Comparison of ENCODE assay signal across 4 cellular contexts in genomic region chr7:44898059-44898458, GRCh38.
TF ChIP-seq lines count a peak whose summit lies in the region.

No MANE protein-coding gene starts in this region.

TF ChIP-seq in SK-N-SH treated with all-trans-retinoic acid at 6 μM for 48 hours, 23 proteins besides CTCF, POLR2A, EP300 and RAD21:
- TF ChIP-seq ESRRG (CRISPR knock-in tag; IDR thresholded peaks at IDR 0.05), result no peak
- no peak for TF ChIP-seq CSDC2 (CRISPR knock-in tag; IDR thresholded peaks at IDR 0.05)
- no peak for TF ChIP-seq ZNF565 (CRISPR knock-in tag; conservative IDR thresholded peaks at IDR 0.05; ENCODE audit: low read depth)
- no peak for TF ChIP-seq TCF4 (CRISPR knock-in tag; IDR thresholded peaks at IDR 0.05; ENCODE audit: borderline replicate concordance)
- TF ChIP-seq TSHZ2 (CRISPR knock-in tag; IDR thresholded peaks at IDR 0.05), result no peak
- no peak for TF ChIP-seq SNAI2 (CRISPR knock-in tag; IDR thresholded peaks at IDR 0.05)
TF ChIP-seq in SK-N-SH treated with all-trans-retinoic acid at 6 μM for 48 hours: peak in this region for 0.

TF ChIP-seq in SK-N-SH, 30 proteins besides CTCF, POLR2A, EP300 and RAD21:
- no peak for TF ChIP-seq FOSL2 (IDR thresholded peaks at IDR 0.05; ENCODE audit: borderline replicate concordance, low read depth)
- no peak for TF ChIP-seq YY1 (IDR thresholded peaks at IDR 0.05; ENCODE audit: low read depth)
- no peak for TF ChIP-seq SMC3 (IDR thresholded peaks at IDR 0.05; ENCODE audit: low read depth, low read length)
- TF ChIP-seq NRF1 (IDR thresholded peaks at IDR 0.05; ENCODE audit: low read depth, low read length), result no peak
- no peak for TF ChIP-seq RFX5 (IDR thresholded peaks at IDR 0.05; ENCODE audit: low read length)
- no peak for TF ChIP-seq MXI1 (IDR thresholded peaks at IDR 0.05; ENCODE audit: low read depth, low read length)
- no peak for TF ChIP-seq NFIC (IDR thresholded peaks at IDR 0.05; ENCODE audit: borderline replicate concordance)
- no peak for TF ChIP-seq IRF3 (IDR thresholded peaks at IDR 0.05; ENCODE audit: low read depth, low read length)
- TF ChIP-seq GABPA (IDR thresholded peaks at IDR 0.05; ENCODE audit: low read depth), result no peak
- no peak for TF ChIP-seq ZBTB33 (IDR thresholded peaks at IDR 0.05; ENCODE audit: borderline replicate concordance, low read depth)
- no peak for TF ChIP-seq CHD2 (IDR thresholded peaks at IDR 0.05; ENCODE audit: low read length, partially characterized antibody)
- TF ChIP-seq USF1 (IDR thresholded peaks at IDR 0.05; ENCODE audit: borderline replicate concordance, low read depth), result no peak
- TF ChIP-seq TAF1 (IDR thresholded peaks at IDR 0.05; ENCODE audit: borderline replicate concordance, low read depth, low read length), result no peak
- TF ChIP-seq GATA2 (CRISPR knock-in tag; IDR thresholded peaks at IDR 0.05), result no peak

TF ChIP-seq in A549, 52 proteins besides CTCF, POLR2A, EP300 and RAD21:
- TF ChIP-seq ZFP36 (IDR thresholded peaks at IDR 0.05; ENCODE audit: borderline replicate concordance, partially characterized antibody) (peak; percentile 7), BHLHE40 (IDR thresholded peaks at IDR 0.05; ENCODE audit: low read depth, low read length) (no peak)

TF ChIP-seq in H1, 55 proteins besides CTCF, POLR2A, EP300 and RAD21:
- peak; percentile 80 for TF ChIP-seq SRF (IDR thresholded peaks at IDR 0.05; ENCODE audit: low read depth, low read length)
- TF ChIP-seq ATF2 (IDR thresholded peaks at IDR 0.05; ENCODE audit: low read length), result no peak
- TF ChIP-seq BACH1 (IDR thresholded peaks at IDR 0.05; ENCODE audit: low read length), result no peak
